18 cellular contexts compared by ENCODE assay signal in the genomic region with DNA sequence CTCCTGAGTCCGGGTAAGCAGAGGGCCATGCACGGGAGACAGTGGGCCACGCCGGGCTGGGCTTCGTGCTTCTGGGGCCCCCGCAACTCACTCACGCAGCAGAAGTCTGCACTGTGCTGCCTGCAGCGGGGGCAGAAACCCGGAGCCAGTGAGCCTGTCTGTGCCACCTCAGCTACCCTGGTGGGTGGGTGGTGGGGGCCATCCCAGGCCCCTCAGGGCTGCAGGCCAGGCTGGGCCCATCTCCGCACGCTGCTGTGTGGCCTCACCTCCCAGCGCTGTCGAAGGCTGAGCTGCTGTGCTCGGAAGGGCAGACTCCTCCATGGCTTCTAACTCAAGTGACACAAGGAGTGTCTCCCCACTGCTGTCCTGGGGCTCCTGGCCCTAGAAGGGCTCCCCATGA.
A peak's percentile ranks its signal among the peaks of the same experiment; 100 is the strongest.
DNase-seq lines count a peak whose midpoint lies in the region; ATAC-seq, FAIRE-seq and TF ChIP-seq lines count a peak whose summit lies in the region.
"Had no signal": no experiment of that assay in that cellular context is flagged by ENCODE, and none has a peak within 500 bp of the region (broad histone marks: within the 10 kb centered on the region; RNA-seq: fewer than 3 reads in every experiment).

No MANE protein-coding gene starts in this region.

- no peaks in the 10 kb centered on the region for H3K4me1 Mint-ChIP-seq in Calu3 (ENCODE audit: low read depth, unreplicated experiment)
- H3K4me1 Mint-ChIP-seq in T-cell: peaks cover 15 to 59% (median 35%) of the 10 kb centered on the region in 3 donors

- intact Hi-C loops in Calu3 (cut with micrococcal nuclease; ENCODE audit: unreplicated experiment): loop anchor here (10.0 kb wide), 1 partner anchor 126 kb away; a partner anchor contains a TSS
- intact Hi-C loops in left colon (cut with DNase I, micrococcal nuclease): no loop called here

- H3K4me3 Mint-ChIP-seq in Calu3 (ENCODE audit: low read depth, unreplicated experiment) (peak overlapping the region; percentile 30), T-cell (peak overlapping the region in 1 of 3 donors; percentile 56)

- no peak for DNase-seq in Calu3
- DNase-seq in T-cell: no peak
- no peak for DNase-seq in left colon
- no peak for DNase-seq in substantia nigra (lab: John Stamatoyannopoulos, UW)
- DNase-seq in NCI-H1694 (lab: John Stamatoyannopoulos, UW): no peak
- no peak for DNase-seq in KG1 (lab: John Stamatoyannopoulos, UW)
- no peak for DNase-seq in GM19239 (ENCODE audit: insufficient read length, low spot score)
- DNase-seq: activated CD8-positive, alpha-beta memory T cell treated with anti-CD3 and anti-CD28 coated beads for 24 hours; amygdala; erythroblast; GOT3; NCI-H2081; NCI-H524 treated with DMSO at 0.1 percent for 48 hours; SK-N-SH had no signal

- BruUV-seq in Calu3 (replicated peaks; lab: Mats Ljungman, UMichigan): no TSS peak

- no peak for FAIRE-seq in GM19239 (lab: Jason Lieb, UNC)

- CTCF ChIA-PET in Calu3 (lab: Charles Lee) (no interaction called here), T-cell (lab: Charles Lee) (interaction anchor here (0.6 to 1.0 kb wide), 3 partner anchors 9 to 200 kb away, joined by 3 to 5 read pairs (median 3); no protein-coding TSS in a partner anchor)

- POLR2A ChIA-PET in T-cell (lab: Charles Lee): no interaction called here

- peaks cover 6% of the 10 kb centered on the region for H3K36me3 Mint-ChIP-seq in Calu3 (ENCODE audit: insufficient read depth, unreplicated experiment)
- H3K36me3 Mint-ChIP-seq in T-cell: peaks cover 16% of the 10 kb centered on the region

- H3K27ac Mint-ChIP-seq in Calu3 (ENCODE audit: unreplicated experiment) (no peak overlapping the region), T-cell (peak overlapping the region; percentile 88 to 90)

- ATAC-seq in T-cell (replicated peaks in 1 of 4) (no peak), left colon (peak; percentile 1), HG03280 (IDR thresholded peaks at IDR 0.05; ENCODE audit: unreplicated experiment) (no peak)

- H3K27me3 Mint-ChIP-seq in Calu3 (ENCODE audit: unreplicated experiment) (no peaks in the 10 kb centered on the region), T-cell (no peaks in the 10 kb centered on the region)

- H3K27ac ChIP-seq in substantia nigra (ENCODE audit: low read depth, low read length, poor library complexity, severe bottlenecking): peak overlapping the region; percentile 91
- H3K27ac ChIP-seq: parathyroid adenoma, PC-9, vagina had no signal

- H3K9me3 Mint-ChIP-seq in Calu3 (ENCODE audit: low read depth, unreplicated experiment): no peaks in the 10 kb centered on the region
- no peaks in the 10 kb centered on the region for H3K9me3 Mint-ChIP-seq in T-cell

- TF ChIP-seq CTCF in Calu3 (IDR thresholded peaks at IDR 0.05; ENCODE audit: unreplicated experiment): no peak
